28 cellular contexts compared by ENCODE assay signal in the genomic region with DNA sequence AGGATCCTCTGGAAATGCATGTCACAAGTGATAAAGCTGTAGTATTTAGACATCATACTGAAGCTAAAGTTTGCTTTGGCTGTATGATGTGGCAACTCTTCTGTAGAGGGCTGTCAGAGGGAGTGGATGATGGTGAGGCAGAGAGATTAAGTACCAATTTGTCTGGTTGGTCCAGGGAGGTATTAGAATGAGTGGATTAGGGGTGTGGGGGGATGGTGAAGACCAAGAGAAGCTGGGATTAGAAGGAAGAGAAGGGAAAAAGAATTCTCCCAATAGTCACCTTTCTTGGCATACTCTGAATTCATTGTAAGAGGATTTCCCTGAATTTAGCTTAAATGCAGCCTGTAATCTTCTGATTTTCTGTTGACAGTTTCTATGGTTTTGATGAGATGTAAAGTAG. TPM values are rescaled to one million over a fixed set of nuclear protein-coding genes. Genes with fewer than 3 reads are reported as not detected.
"Had no signal": no experiment of that assay in that cellular context is flagged by ENCODE, and none has a peak within 500 bp of the region (broad histone marks: within the 10 kb centered on the region; RNA-seq: fewer than 3 reads in every experiment).

No MANE protein-coding gene starts in this region.

- H3K4me2 ChIP-seq: hepatocyte had no signal

- H3K9me3 Mint-ChIP-seq: activated T-cell treated with anti-CD3 and anti-CD28 coated beads, Interleukin-2, amount 50 U/mL, for 72 hours; natural killer cell; stimulated activated naive B cell treated with anti-CD40 and anti-IgM and Interleukin-4, amounts not matched to agents 10 μg/mL and 1 μg/mL and 100 μg/mL, for 72 hours; T-helper 2 cell treated with Interferon-gamma antibody and Interleukin-4, amounts not matched to agents 5 μg/mL and 100 μg/mL, for 36 hours had no signal

- H3K27me3 ChIP-seq: gastroesophageal sphincter, hepatocyte, ovary, thyroid gland had no signal

- H2AFZ ChIP-seq: hepatocyte had no signal

- DNase-seq: activated CD4-positive, alpha-beta T cell treated with anti-CD3 and anti-CD28 coated beads for 4 hours; activated CD4-positive, alpha-beta T cell treated with anti-CD3 and anti-CD28 coated beads, Interleukin-2, amount 50 U/mL, for 4 hours; activated naive CD4-positive, alpha-beta T cell; activated T-cell treated with anti-CD3 and anti-CD28 coated beads for 4 hours; activated T-cell treated with anti-CD3 and anti-CD28 coated beads, Interleukin-2, amount 50 U/mL, for 72 hours; anterior cingulate cortex; dermis blood vessel endothelial cell; effector CD8-positive, alpha-beta T cell; islet precursor cell; left ventricle myocardium inferior; mesendoderm; natural killer cell; ovary; retina; stimulated activated CD4-positive, alpha-beta T cell treated with anti-CD3 and anti-CD28 coated beads, Interleukin-1b, Interleukin-23, amount 100 ng/mL, for 48 hours; stimulated activated naive B cell treated with anti-CD40 and anti-IgM and Interleukin-4, amounts not matched to agents 10 μg/mL and 1 μg/mL and 100 μg/mL, for 72 hours; stomach; thyroid gland; upper lobe of right lung had no signal

- H3K4me3 ChIP-seq: gastroesophageal sphincter, hepatocyte, left ventricle myocardium inferior, lung, ovary, prostate gland, skin epidermis, stomach, thyroid gland, upper lobe of right lung had no signal

- H3K9me3 ChIP-seq: gastroesophageal sphincter, left ventricle myocardium inferior, ovary, prostate gland, stomach, thyroid gland, upper lobe of right lung had no signal

- H3K27ac ChIP-seq: gastroesophageal sphincter, hepatocyte, left ventricle myocardium inferior, ovary, prostate gland, skin epidermis, stomach, thyroid gland, upper lobe of right lung had no signal

- H3K4me1 Mint-ChIP-seq: natural killer cell had no signal

- H3K4me3 Mint-ChIP-seq: activated naive CD8-positive, alpha-beta T cell; activated T-cell treated with anti-CD3 and anti-CD28 coated beads, Interleukin-2, amount 50 U/mL, for 72 hours; natural killer cell; stimulated activated naive B cell treated with anti-CD40 and anti-IgM and Interleukin-4, amounts not matched to agents 10 μg/mL and 1 μg/mL and 100 μg/mL, for 72 hours; T-helper 2 cell treated with Interferon-gamma antibody and Interleukin-4, amounts not matched to agents 5 μg/mL and 100 μg/mL, for 36 hours had no signal

- H3K36me3 ChIP-seq: gastroesophageal sphincter, left ventricle myocardium inferior, ovary, prostate gland, stomach, thyroid gland, upper lobe of right lung had no signal

- H3K36me3 Mint-ChIP-seq: activated naive CD8-positive, alpha-beta T cell; natural killer cell; stimulated activated naive B cell treated with anti-CD40 and anti-IgM and Interleukin-4, amounts not matched to agents 10 μg/mL and 1 μg/mL and 100 μg/mL, for 72 hours had no signal

- H3K27ac Mint-ChIP-seq: activated naive CD8-positive, alpha-beta T cell; activated T-cell treated with anti-CD3 and anti-CD28 coated beads, Interleukin-2, amount 50 U/mL, for 72 hours; natural killer cell; stimulated activated naive B cell treated with anti-CD40 and anti-IgM and Interleukin-4, amounts not matched to agents 10 μg/mL and 1 μg/mL and 100 μg/mL, for 72 hours; T-helper 2 cell treated with Interferon-gamma antibody and Interleukin-4, amounts not matched to agents 5 μg/mL and 100 μg/mL, for 36 hours had no signal

RNA-seq across cellular contexts. Expression of a gene that starts 3.6 kb away (rescaled TPM):
- total RNA-seq: activated T-cell treated with anti-CD3 and anti-CD28 coated beads, Interleukin-2, amount 50 U/mL, for 72 hours; epithelial cell of proximal tubule; mononuclear cell; natural killer cell had no signal

RNA-seq across cellular contexts. Expression of a gene that starts 43.8 kb away (rescaled TPM):
- total RNA-seq: activated T-cell treated with anti-CD3 and anti-CD28 coated beads, Interleukin-2, amount 50 U/mL, for 72 hours; epithelial cell of proximal tubule; left ventricle myocardium inferior; mononuclear cell; natural killer cell had no signal
